Comparison of ENCODE assay signal across 1 cellular context in the genomic region with DNA sequence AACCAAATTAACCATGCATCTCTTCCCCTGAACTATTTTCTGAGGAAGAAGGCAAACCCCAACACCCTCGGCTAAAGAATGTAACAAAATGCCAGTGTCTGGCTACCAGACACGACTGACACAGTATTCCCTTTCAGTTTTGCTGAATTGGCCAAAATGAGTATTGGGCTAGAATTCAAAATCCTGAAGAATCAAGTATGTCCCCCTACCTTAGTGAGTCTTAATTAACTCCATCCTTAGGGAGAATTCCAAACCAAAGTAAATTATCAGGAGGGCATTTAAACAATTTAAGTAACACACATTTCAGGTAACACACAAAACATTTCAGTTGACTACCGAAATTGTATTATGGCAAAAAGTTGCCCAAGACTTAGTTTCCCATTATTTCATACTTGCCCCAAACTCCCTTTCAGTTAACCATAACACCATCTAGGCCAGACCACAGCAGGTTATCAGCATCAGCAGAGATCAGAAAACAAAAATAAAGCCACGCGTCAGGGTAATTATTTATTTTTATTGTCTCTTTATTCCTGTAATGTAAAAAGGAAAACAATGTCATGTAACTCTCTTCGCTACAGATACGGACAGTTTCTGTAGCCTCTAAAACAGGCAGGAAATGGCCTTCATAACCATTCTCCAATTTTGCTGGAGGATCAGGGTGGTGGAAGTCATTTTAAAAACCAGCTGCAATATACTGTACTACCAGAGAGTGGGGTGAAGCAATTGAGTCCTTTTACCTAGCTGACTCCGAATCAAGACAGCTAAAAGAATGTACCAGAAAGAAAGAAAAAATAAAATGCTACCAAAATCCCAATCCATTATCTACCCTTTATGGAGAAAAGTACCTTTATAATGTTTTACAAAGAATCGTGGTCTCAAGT.
A peak's percentile ranks its signal among the peaks of the same experiment; 100 is the strongest.
TF ChIP-seq lines count a peak whose summit lies in the region.

No MANE protein-coding gene starts in this region.

TF ChIP-seq in HepG2, 621 proteins besides CTCF, POLR2A, EP300 and RAD21 (continued from another document and continues in another):
- TF ChIP-seq, protein P1, sequence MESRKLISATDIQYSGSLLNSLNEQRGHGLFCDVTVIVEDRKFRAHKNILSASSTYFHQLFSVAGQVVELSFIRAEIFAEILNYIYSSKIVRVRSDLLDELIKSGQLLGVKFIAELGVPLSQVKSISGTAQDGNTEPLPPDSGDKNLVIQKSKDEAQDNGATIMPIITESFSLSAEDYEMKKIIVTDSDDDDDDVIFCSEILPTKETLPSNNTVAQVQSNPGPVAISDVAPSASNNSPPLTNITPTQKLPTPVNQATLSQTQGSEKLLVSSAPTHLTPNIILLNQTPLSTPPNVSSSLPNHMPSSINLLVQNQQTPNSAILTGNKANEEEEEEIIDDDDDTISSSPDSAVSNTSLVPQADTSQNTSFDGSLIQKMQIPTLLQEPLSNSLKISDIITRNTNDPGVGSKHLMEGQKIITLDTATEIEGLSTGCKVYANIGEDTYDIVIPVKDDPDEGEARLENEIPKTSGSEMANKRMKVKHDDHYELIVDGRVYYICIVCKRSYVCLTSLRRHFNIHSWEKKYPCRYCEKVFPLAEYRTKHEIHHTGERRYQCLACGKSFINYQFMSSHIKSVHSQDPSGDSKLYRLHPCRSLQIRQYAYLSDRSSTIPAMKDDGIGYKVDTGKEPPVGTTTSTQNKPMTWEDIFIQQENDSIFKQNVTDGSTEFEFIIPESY (CRISPR knock-in tag; IDR thresholded peaks at IDR 0.05): no peak
- TF ChIP-seq ZNF792 (CRISPR knock-in tag; IDR thresholded peaks at IDR 0.05) (no peak), ZNF670 (CRISPR knock-in tag; IDR thresholded peaks at IDR 0.05; ENCODE audit: borderline replicate concordance) (0 out of 2 replicates have a peak, but pooled peaks have one; percentile 7), PHF5A (CRISPR knock-in tag; IDR thresholded peaks at IDR 0.05; ENCODE audit: low read depth, unreplicated experiment) (peak; percentile 33), GLI4 (CRISPR knock-in tag; IDR thresholded peaks at IDR 0.05; ENCODE audit: borderline replicate concordance) (no peak), ZNF563 (CRISPR knock-in tag; IDR thresholded peaks at IDR 0.05) (no peak), ZNF75D (CRISPR knock-in tag; IDR thresholded peaks at IDR 0.05; ENCODE audit: borderline replicate concordance) (no peak), HMG20B (CRISPR knock-in tag; conservative IDR thresholded peaks at IDR 0.05) (no peak), RARG (CRISPR knock-in tag; IDR thresholded peaks at IDR 0.05; ENCODE audit: low read depth) (no peak), FOSL2 (CRISPR knock-in tag; IDR thresholded peaks at IDR 0.05) (no peak), ATAD3A (CRISPR knock-in tag; IDR thresholded peaks at IDR 0.05) (no peak), CENPX (CRISPR knock-in tag; IDR thresholded peaks at IDR 0.05) (no peak), KDM1A (CRISPR knock-in tag; IDR thresholded peaks at IDR 0.05) (no peak), ZBTB3 (CRISPR knock-in tag; IDR thresholded peaks at IDR 0.05; ENCODE audit: borderline replicate concordance, low read depth) (no peak), RFX3 (CRISPR knock-in tag; IDR thresholded peaks at IDR 0.05) (no peak), CREB1 (IDR thresholded peaks at IDR 0.05) (no peak), CREB1 (CRISPR knock-in tag; IDR thresholded peaks at IDR 0.05) (peak; percentile 40), NRL (CRISPR knock-in tag; IDR thresholded peaks at IDR 0.05; ENCODE audit: borderline replicate concordance) (no peak), STAT5B (CRISPR knock-in tag; IDR thresholded peaks at IDR 0.05) (no peak), SP4 (CRISPR knock-in tag; IDR thresholded peaks at IDR 0.05) (no peak), KLF6 (CRISPR knock-in tag; IDR thresholded peaks at IDR 0.05) (no peak), ZNF296 (CRISPR knock-in tag; conservative IDR thresholded peaks at IDR 0.05) (no peak), ETV6 (CRISPR knock-in tag; conservative IDR thresholded peaks at IDR 0.05) (no peak), ELF4 (CRISPR knock-in tag; IDR thresholded peaks at IDR 0.05; ENCODE audit: borderline replicate concordance) (no peak), ZFP62 (CRISPR knock-in tag; IDR thresholded peaks at IDR 0.05) (no peak), SYNCRIP (IDR thresholded peaks at IDR 0.05; ENCODE audit: insufficient read depth, low read depth, low read length) (no peak), MED8 (CRISPR knock-in tag; IDR thresholded peaks at IDR 0.05; ENCODE audit: insufficient replicate concordance) (peak; percentile 31), SMAD1 (CRISPR knock-in tag; IDR thresholded peaks at IDR 0.05; ENCODE audit: borderline replicate concordance, low read depth) (no peak), KAT8 (CRISPR knock-in tag; IDR thresholded peaks at IDR 0.05) (peak; percentile 45; the same call in 1 of the 2 replicates), BORCS8-MEF2B (CRISPR knock-in tag; IDR thresholded peaks at IDR 0.05) (no peak), MIER2 (CRISPR knock-in tag; IDR thresholded peaks at IDR 0.05) (no peak), ZBTB7A (CRISPR knock-in tag; IDR thresholded peaks at IDR 0.05) (no peak), RNF2 (conservative IDR thresholded peaks at IDR 0.05; ENCODE audit: low read depth) (no peak), U2AF2 (IDR thresholded peaks at IDR 0.05; ENCODE audit: low read depth, low read length) (no peak), ZNF3 (CRISPR knock-in tag; IDR thresholded peaks at IDR 0.05) (no peak), ZNF557 (CRISPR knock-in tag; IDR thresholded peaks at IDR 0.05) (no peak), ZNF816 (CRISPR knock-in tag; IDR thresholded peaks at IDR 0.05; ENCODE audit: borderline replicate concordance) (no peak; the same call in 1 of the 2 replicates), HOXA3 (CRISPR knock-in tag; IDR thresholded peaks at IDR 0.05) (0 out of 2 replicates have a peak, but pooled peaks have one; percentile 6), ZNF20 (CRISPR knock-in tag; IDR thresholded peaks at IDR 0.05) (no peak), HOXA5 (CRISPR knock-in tag; IDR thresholded peaks at IDR 0.05) (0 out of 2 replicates have a peak, but pooled peaks have one; percentile 11)
- TF ChIP-seq, protein P2, sequence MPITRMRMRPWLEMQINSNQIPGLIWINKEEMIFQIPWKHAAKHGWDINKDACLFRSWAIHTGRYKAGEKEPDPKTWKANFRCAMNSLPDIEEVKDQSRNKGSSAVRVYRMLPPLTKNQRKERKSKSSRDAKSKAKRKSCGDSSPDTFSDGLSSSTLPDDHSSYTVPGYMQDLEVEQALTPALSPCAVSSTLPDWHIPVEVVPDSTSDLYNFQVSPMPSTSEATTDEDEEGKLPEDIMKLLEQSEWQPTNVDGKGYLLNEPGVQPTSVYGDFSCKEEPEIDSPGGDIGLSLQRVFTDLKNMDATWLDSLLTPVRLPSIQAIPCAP (CRISPR knock-in tag; IDR thresholded peaks at IDR 0.05; ENCODE audit: low read depth): no peak
- TF ChIP-seq, protein P3, sequence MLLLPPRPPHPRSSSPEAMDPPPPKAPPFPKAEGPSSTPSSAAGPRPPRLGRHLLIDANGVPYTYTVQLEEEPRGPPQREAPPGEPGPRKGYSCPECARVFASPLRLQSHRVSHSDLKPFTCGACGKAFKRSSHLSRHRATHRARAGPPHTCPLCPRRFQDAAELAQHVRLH (CRISPR knock-in tag; IDR thresholded peaks at IDR 0.05; ENCODE audit: borderline replicate concordance, low read depth): no peak
- TF ChIP-seq, protein P4, sequence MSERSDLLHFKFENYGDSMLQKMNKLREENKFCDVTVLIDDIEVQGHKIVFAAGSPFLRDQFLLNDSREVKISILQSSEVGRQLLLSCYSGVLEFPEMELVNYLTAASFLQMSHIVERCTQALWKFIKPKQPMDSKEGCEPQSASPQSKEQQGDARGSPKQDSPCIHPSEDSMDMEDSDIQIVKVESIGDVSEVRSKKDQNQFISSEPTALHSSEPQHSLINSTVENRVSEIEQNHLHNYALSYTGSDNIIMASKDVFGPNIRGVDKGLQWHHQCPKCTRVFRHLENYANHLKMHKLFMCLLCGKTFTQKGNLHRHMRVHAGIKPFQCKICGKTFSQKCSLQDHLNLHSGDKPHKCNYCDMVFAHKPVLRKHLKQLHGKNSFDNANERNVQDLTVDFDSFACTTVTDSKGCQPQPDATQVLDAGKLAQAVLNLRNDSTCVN (CRISPR knock-in tag; IDR thresholded peaks at IDR 0.05; ENCODE audit: borderline replicate concordance): no peak
- TF ChIP-seq, protein P5, sequence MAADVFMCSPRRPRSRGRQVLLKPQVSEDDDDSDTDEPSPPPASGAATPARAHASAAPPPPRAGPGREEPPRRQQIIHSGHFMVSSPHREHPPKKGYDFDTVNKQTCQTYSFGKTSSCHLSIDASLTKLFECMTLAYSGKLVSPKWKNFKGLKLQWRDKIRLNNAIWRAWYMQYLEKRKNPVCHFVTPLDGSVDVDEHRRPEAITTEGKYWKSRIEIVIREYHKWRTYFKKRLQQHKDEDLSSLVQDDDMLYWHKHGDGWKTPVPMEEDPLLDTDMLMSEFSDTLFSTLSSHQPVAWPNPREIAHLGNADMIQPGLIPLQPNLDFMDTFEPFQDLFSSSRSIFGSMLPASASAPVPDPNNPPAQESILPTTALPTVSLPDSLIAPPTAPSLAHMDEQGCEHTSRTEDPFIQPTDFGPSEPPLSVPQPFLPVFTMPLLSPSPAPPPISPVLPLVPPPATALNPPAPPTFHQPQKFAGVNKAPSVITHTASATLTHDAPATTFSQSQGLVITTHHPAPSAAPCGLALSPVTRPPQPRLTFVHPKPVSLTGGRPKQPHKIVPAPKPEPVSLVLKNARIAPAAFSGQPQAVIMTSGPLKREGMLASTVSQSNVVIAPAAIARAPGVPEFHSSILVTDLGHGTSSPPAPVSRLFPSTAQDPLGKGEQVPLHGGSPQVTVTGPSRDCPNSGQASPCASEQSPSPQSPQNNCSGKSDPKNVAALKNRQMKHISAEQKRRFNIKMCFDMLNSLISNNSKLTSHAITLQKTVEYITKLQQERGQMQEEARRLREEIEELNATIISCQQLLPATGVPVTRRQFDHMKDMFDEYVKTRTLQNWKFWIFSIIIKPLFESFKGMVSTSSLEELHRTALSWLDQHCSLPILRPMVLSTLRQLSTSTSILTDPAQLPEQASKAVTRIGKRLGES (CRISPR knock-in tag; IDR thresholded peaks at IDR 0.05; ENCODE audit: borderline replicate concordance): no peak
- TF ChIP-seq, protein P6, sequence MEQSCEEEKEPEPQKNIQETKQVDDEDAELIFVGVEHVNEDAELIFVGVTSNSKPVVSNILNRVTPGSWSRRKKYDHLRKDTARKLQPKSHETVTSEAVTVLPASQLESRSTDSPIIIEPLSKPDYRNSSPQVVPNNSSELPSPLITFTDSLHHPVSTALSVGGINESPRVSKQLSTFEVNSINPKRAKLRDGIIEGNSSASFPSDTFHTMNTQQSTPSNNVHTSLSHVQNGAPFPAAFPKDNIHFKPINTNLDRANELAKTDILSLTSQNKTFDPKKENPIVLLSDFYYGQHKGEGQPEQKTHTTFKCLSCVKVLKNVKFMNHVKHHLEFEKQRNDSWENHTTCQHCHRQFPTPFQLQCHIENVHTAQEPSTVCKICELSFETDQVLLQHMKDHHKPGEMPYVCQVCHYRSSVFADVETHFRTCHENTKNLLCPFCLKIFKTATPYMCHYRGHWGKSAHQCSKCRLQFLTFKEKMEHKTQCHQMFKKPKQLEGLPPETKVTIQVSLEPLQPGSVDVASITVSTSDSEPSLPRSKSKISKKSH (CRISPR knock-in tag; IDR thresholded peaks at IDR 0.05; ENCODE audit: borderline replicate concordance): no peak
- TF ChIP-seq, protein P7, sequence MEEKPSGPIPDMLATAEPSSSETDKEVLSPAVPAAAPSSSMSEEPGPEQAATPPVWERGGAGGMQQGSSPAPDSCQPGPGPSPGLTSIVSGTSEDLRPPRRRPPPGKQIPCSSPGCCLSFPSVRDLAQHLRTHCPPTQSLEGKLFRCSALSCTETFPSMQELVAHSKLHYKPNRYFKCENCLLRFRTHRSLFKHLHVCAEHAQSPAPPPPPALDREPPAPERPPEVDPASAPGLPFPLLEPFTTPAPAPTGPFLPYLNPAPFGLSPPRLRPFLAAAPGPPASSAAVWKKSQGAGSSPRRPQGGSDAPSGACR (CRISPR knock-in tag; IDR thresholded peaks at IDR 0.05): no peak
- TF ChIP-seq, protein P8, sequence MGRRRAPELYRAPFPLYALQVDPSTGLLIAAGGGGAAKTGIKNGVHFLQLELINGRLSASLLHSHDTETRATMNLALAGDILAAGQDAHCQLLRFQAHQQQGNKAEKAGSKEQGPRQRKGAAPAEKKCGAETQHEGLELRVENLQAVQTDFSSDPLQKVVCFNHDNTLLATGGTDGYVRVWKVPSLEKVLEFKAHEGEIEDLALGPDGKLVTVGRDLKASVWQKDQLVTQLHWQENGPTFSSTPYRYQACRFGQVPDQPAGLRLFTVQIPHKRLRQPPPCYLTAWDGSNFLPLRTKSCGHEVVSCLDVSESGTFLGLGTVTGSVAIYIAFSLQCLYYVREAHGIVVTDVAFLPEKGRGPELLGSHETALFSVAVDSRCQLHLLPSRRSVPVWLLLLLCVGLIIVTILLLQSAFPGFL (CRISPR knock-in tag; IDR thresholded peaks at IDR 0.05): no peak
- TF ChIP-seq, protein P9, sequence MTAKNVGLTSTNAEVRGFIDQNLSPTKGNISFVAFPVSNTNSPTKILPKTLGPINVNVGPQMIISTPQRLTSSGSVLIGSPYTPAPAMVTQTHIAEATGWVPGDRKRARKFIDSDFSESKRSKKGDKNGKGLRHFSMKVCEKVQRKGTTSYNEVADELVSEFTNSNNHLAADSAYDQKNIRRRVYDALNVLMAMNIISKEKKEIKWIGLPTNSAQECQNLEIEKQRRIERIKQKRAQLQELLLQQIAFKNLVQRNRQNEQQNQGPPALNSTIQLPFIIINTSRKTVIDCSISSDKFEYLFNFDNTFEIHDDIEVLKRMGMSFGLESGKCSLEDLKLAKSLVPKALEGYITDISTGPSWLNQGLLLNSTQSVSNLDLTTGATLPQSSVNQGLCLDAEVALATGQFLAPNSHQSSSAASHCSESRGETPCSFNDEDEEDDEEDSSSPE (CRISPR knock-in tag; IDR thresholded peaks at IDR 0.05): no peak; the same call in 1 of the 2 replicates
